Comparison of ENCODE assay signal across 3 cellular contexts in genomic region chr13:28678809-28679208, GRCh38.
TF ChIP-seq lines count a peak whose summit lies in the region.

No MANE protein-coding gene starts in this region.

TF ChIP-seq in SK-N-SH, 30 proteins besides CTCF, POLR2A, EP300 and RAD21:
- no peak for TF ChIP-seq TAF1 (IDR thresholded peaks at IDR 0.05; ENCODE audit: borderline replicate concordance, low read depth, low read length)
- no peak for TF ChIP-seq EZH2phosphoT487 (IDR thresholded peaks at IDR 0.05; ENCODE audit: borderline replicate concordance, low read depth)
- TF ChIP-seq USF2 (IDR thresholded peaks at IDR 0.05; ENCODE audit: borderline replicate concordance, low read depth, low read length) = no peak
- no peak for TF ChIP-seq GABPA (IDR thresholded peaks at IDR 0.05; ENCODE audit: low read depth)
- no peak for TF ChIP-seq NFIC (IDR thresholded peaks at IDR 0.05; ENCODE audit: borderline replicate concordance)
- TF ChIP-seq FOXM1 (IDR thresholded peaks at IDR 0.05; ENCODE audit: low read depth) = no peak
- TF ChIP-seq MAX (IDR thresholded peaks at IDR 0.05; ENCODE audit: low read depth) = no peak
- no peak for TF ChIP-seq RFX5 (IDR thresholded peaks at IDR 0.05; ENCODE audit: low read length)
- no peak for TF ChIP-seq IRF3 (IDR thresholded peaks at IDR 0.05; ENCODE audit: low read depth, low read length)
- no peak for TF ChIP-seq CHD2 (IDR thresholded peaks at IDR 0.05; ENCODE audit: low read length, partially characterized antibody)
- TF ChIP-seq ZBTB33 (IDR thresholded peaks at IDR 0.05; ENCODE audit: borderline replicate concordance, low read depth) = no peak
- no peak for TF ChIP-seq FOXJ3 (CRISPR knock-in tag; IDR thresholded peaks at IDR 0.05)
- TF ChIP-seq RCOR1 (IDR thresholded peaks at IDR 0.05; ENCODE audit: low read length) = no peak
- TF ChIP-seq FOSL2 (IDR thresholded peaks at IDR 0.05; ENCODE audit: borderline replicate concordance, low read depth) = no peak
- TF ChIP-seq TCF12 (IDR thresholded peaks at IDR 0.05) = no peak
TF ChIP-seq in SK-N-SH: peak in this region for 0.

TF ChIP-seq in SK-N-SH treated with all-trans-retinoic acid at 6 μM for 48 hours, 23 proteins besides CTCF, POLR2A, EP300 and RAD21 (continues in another document):
- TF ChIP-seq ZFP30 (CRISPR knock-in tag; IDR thresholded peaks at IDR 0.05) (no peak), PPARA (CRISPR knock-in tag; IDR thresholded peaks at IDR 0.05; ENCODE audit: borderline replicate concordance) (no peak), CREB5 (CRISPR knock-in tag; IDR thresholded peaks at IDR 0.05; ENCODE audit: low read depth) (no peak), PATZ1 (CRISPR knock-in tag; IDR thresholded peaks at IDR 0.05; ENCODE audit: borderline replicate concordance) (no peak), ZFP3 (CRISPR knock-in tag; IDR thresholded peaks at IDR 0.05) (no peak), RARB (CRISPR knock-in tag; IDR thresholded peaks at IDR 0.05) (no peak), ZC3H10 (CRISPR knock-in tag; IDR thresholded peaks at IDR 0.05) (no peak), ZNF565 (CRISPR knock-in tag; conservative IDR thresholded peaks at IDR 0.05; ENCODE audit: low read depth) (no peak), TSHZ2 (CRISPR knock-in tag; IDR thresholded peaks at IDR 0.05) (no peak), TOX (CRISPR knock-in tag; IDR thresholded peaks at IDR 0.05; ENCODE audit: borderline replicate concordance) (no peak), BACH2 (CRISPR knock-in tag; IDR thresholded peaks at IDR 0.05; ENCODE audit: borderline replicate concordance) (no peak), OSR1 (CRISPR knock-in tag; IDR thresholded peaks at IDR 0.05) (no peak), GLIS3 (CRISPR knock-in tag; IDR thresholded peaks at IDR 0.05) (no peak), POU6F1 (CRISPR knock-in tag; IDR thresholded peaks at IDR 0.05; ENCODE audit: borderline replicate concordance, low read depth) (no peak), ZNF8 (CRISPR knock-in tag; IDR thresholded peaks at IDR 0.05) (no peak)

TF ChIP-seq in H1, 55 proteins besides CTCF, POLR2A, EP300 and RAD21:
- no peak for TF ChIP-seq TCF12 (IDR thresholded peaks at IDR 0.05; ENCODE audit: low read depth, low read length)
- no peak for TF ChIP-seq BRCA1 (IDR thresholded peaks at IDR 0.05; ENCODE audit: low read depth, low read length)
- no peak for TF ChIP-seq SP4 (IDR thresholded peaks at IDR 0.05; ENCODE audit: low read length)
- TF ChIP-seq SP2 (IDR thresholded peaks at IDR 0.05; ENCODE audit: low read length) = no peak
- TF ChIP-seq USF2 (IDR thresholded peaks at IDR 0.05; ENCODE audit: low read length) = no peak
- TF ChIP-seq NRF1 (IDR thresholded peaks at IDR 0.05; ENCODE audit: low read depth, low read length) = no peak
- no peak for TF ChIP-seq CHD1 (IDR thresholded peaks at IDR 0.05; ENCODE audit: low read depth, low read length)
